In the genomic region with DNA sequence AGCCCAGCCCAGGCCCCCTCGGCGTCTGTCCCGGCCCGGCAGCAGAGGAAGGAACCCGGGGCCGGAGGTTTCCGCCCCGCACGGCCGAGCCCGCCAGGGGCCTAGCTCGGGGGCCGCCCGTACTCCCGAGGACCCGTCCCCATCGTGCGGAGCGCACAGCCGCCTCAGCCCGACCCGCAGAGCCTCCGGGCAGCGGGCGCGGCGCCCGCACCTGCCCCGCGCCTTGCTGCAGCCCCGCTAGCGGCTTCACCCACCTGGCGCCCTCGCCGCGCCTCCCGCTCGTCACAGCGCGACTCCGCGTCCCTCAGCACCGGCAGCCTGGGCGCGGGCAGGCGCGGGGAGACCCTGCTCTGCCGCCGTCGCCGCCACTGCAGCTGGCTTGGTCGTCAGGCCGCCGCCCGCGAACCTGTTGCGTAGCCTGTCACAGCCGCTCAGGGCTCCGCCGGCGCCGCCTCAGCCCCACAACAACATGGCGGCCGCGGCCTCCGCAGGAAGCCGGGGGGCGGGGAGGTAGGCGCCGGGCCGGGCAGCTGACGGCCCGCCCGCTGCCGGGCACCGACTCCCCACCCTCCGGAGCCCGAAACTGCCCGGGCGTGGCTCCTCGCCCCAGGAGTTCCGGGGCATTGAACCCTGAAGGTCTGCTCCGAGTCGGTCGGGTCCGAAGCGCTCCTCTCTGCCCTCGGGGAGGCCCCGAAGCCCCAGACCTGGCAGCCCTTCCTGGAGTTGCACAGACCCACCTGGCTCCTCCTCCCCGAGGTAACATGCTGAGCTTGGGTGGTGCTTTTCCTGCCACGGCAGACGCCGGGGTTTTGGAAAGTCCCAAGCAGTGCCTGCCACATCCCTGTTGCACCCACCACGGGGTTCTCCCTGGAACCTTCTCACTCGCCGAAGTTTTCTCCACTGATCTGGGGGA, we compare ENCODE assay signal across 8 cellular contexts. TPM values are rescaled to one million over a fixed set of nuclear protein-coding genes. Genes with fewer than 3 reads are reported as not detected.
DNase-seq lines count a peak whose midpoint lies in the region; ATAC-seq, FAIRE-seq and TF ChIP-seq lines count a peak whose summit lies in the region.

Gene ITSN2 (minus strand): TSS at position 487 of the 913 bp plus-strand sequence. CDS start 32,454 bp downstream, outside the sequence.

- H3K27me3 Mint-ChIP-seq in HFFc6 (ENCODE audit: insufficient read depth) = peaks cover 3% of the 10 kb centered on the region
- no peaks in the 10 kb centered on the region for H3K27me3 Mint-ChIP-seq in T-helper 1 cell treated with Interleukin-12 subunit alpha and Interleukin-12 subunit beta and Interleukin-4 antibody, amounts not matched to agents 30 μg/mL and 1 μg/mL, for 36 hours (ENCODE audit: low read depth)

- peak within 1 kb of the TSS; percentile 97 to 99 for H3K27ac ChIP-seq in prostate gland

- peak within 1 kb of the TSS; percentile 88 to 96 for H3K4me3 ChIP-seq in prostate gland

- H3K27ac Mint-ChIP-seq in HFFc6 = peak within 1 kb of the TSS; percentile 80
- peak within 1 kb of the TSS; percentile 83 for H3K27ac Mint-ChIP-seq in T-helper 1 cell treated with Interleukin-12 subunit alpha and Interleukin-12 subunit beta and Interleukin-4 antibody, amounts not matched to agents 30 μg/mL and 1 μg/mL, for 36 hours

- ATAC-seq in left cardiac atrium = peak; percentile 95 to 96

- no peaks in the 10 kb centered on the region for H3K27me3 ChIP-seq in prostate gland (replicated peaks; ENCODE audit: insufficient read depth)

- H3K36me3 ChIP-seq in prostate gland = no peaks in the 10 kb centered on the region

- DNase-seq in GM12891 (ENCODE audit: insufficient read length, low spot score) = peak; percentile 71
- peak; percentile 37 for DNase-seq in HFFc6
- peak; percentile 87 for DNase-seq in NAMALWA (ENCODE audit: low spot score)
- peak; percentile 40 for DNase-seq in amniotic epithelial cell (ENCODE audit: low read depth)
- DNase-seq in left cardiac atrium = peak; percentile 88
- DNase-seq in prostate gland (ENCODE audit: low spot score) = peak; percentile 66
- DNase-seq in ureter (ENCODE audit: low spot score) = peak; percentile 79

- peak within 1 kb of the TSS; percentile 91 for H3K4me3 Mint-ChIP-seq in HFFc6
- H3K4me3 Mint-ChIP-seq in T-helper 1 cell treated with Interleukin-12 subunit alpha and Interleukin-12 subunit beta and Interleukin-4 antibody, amounts not matched to agents 30 μg/mL and 1 μg/mL, for 36 hours = peak within 1 kb of the TSS; percentile 89

- H3K9me3 Mint-ChIP-seq in HFFc6 = no peaks in the 10 kb centered on the region
- no peaks in the 10 kb centered on the region for H3K9me3 Mint-ChIP-seq in T-helper 1 cell treated with Interleukin-12 subunit alpha and Interleukin-12 subunit beta and Interleukin-4 antibody, amounts not matched to agents 30 μg/mL and 1 μg/mL, for 36 hours

- intact Hi-C loops in left cardiac atrium (cut with DNase I) = no loop called here
- intact Hi-C loops in prostate gland (cut with DNase I) = loop anchor here (5.0 kb wide), 1 partner anchor 58 kb away; no protein-coding TSS in a partner anchor

- H3K4me1 ChIP-seq in prostate gland (replicated peaks) = no peaks in the 10 kb centered on the region

- peak; percentile 92 for FAIRE-seq in GM12891 (lab: Jason Lieb, UNC)

- no peak for TF ChIP-seq CTCF in HFFc6 (IDR thresholded peaks at IDR 0.05)
- TF ChIP-seq CTCF in prostate gland (IDR thresholded peaks at IDR 0.05) = no peak

- WGBS in prostate gland = 1% methylated on average over 58 of the region's 96 CpGs

- peaks cover 6% of the 10 kb centered on the region; the same call in 1 of the 2 replicates for H3K36me3 Mint-ChIP-seq in HFFc6 (ENCODE audit: low read depth)
- H3K36me3 Mint-ChIP-seq in T-helper 1 cell treated with Interleukin-12 subunit alpha and Interleukin-12 subunit beta and Interleukin-4 antibody, amounts not matched to agents 30 μg/mL and 1 μg/mL, for 36 hours (ENCODE audit: low read depth) = peaks cover 16% of the 10 kb centered on the region

- H3K4me1 Mint-ChIP-seq in HFFc6 (ENCODE audit: low read depth) = peaks cover 20% of the 10 kb centered on the region
- peaks cover 30% of the 10 kb centered on the region for H3K4me1 Mint-ChIP-seq in T-helper 1 cell treated with Interleukin-12 subunit alpha and Interleukin-12 subunit beta and Interleukin-4 antibody, amounts not matched to agents 30 μg/mL and 1 μg/mL, for 36 hours (ENCODE audit: low read depth)

- no peaks in the 10 kb centered on the region for H3K9me3 ChIP-seq in prostate gland

- TF ChIP-seq POLR2A in GM12891 (IDR thresholded peaks at IDR 0.05; ENCODE audit: low read depth, low read length) (peak; percentile 92), prostate gland (IDR thresholded peaks at IDR 0.05) (peak; percentile 66)

TF ChIP-seq in GM12891, 5 proteins besides CTCF, POLR2A, EP300 and RAD21:
- TF ChIP-seq POU2F2 (IDR thresholded peaks at IDR 0.05; ENCODE audit: low read depth, low read length) = no peak
- peak; percentile 57 for TF ChIP-seq PAX5 (IDR thresholded peaks at IDR 0.05; ENCODE audit: insufficient read depth, low read length, severe bottlenecking)
- TF ChIP-seq SPI1 (IDR thresholded peaks at IDR 0.05; ENCODE audit: low read depth, low read length) = no peak
- TF ChIP-seq POLR2AphosphoS5 (IDR thresholded peaks at IDR 0.05; ENCODE audit: low read depth, low read length) = peak; percentile 91
- TF ChIP-seq TAF1 (IDR thresholded peaks at IDR 0.05; ENCODE audit: low read depth, low read length) = peak; percentile 76
TF ChIP-seq in GM12891: peak in this region for 3.

RNA-seq across cellular contexts. Expression of gene ITSN2, which starts in this region (rescaled TPM):
- polyA plus RNA-seq in GM12891 (2012; ENCODE audit: low read depth, missing spikeins) = 26.9 TPM
- total RNA-seq in HFFc6 (2021; fragmentation: NEBNext Ultra II Directional; extraction: Animal tissue kit (Norgen Biotek cat#: 25700)) = 10 to 100 TPM; 26.2 to 32.3 (median 29.5) TPM
- total RNA-seq in left cardiac atrium = 10 to 100 TPM; 35.8 to 41.1 TPM
- total RNA-seq in prostate gland = 10 to 100 TPM; 42.8 to 45.7 TPM
- 61.2 TPM for total RNA-seq in ureter

Comparison
In these comparisons a context has a peak if more than half of its experiments do, and no peak if none do; other contexts are left out.
1. Peak in every context shown above with its lines: DNase-seq, ATAC-seq, H3K4me3 ChIP-seq and H3K27ac ChIP-seq.
2. DNase-seq: peak in every context shown above with its lines; median percentile 88 in left cardiac atrium; 87 in NAMALWA; 79 in ureter; 71 in GM12891; 66 in prostate gland; 40 in amniotic epithelial cell; 37 in HFFc6.